Comparison of ENCODE assay signal across 28 cellular contexts in the genomic region with DNA sequence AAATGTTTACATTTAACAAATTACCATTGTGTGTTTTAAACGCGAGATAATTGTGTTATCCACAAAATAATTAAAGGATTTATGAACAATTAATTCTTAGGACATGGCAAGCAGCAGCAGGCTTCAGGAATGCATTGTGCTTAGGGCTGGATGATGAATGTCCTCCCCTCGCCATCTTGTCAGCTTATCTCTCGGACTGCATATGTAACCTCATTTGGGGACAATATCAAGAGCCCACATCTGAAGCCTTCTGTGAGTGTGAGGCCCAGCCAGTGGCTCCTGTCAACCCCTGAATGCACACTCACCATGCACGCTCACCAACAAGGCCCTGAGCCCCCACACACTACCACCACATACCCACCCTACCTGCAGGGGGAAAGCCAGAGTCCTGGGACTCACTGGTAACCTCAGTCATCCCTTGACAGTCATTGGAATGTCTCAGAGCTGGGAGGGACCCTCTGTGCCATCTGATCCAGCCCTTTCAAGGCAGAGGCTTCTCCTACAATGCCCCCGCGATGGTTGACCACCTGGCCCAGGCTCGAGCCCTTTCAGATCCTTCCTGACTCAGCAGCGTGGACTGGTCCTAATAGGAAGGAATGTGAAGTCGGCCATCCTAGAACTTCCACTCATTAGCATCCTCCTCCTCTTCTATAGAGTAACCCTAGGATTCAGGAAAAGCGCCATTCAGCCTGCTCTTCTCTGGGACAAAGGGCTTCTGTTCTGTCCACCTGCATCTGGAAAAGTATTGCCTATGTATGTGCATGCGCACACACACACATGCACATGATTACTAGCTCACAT.
"Had no signal": no experiment of that assay in that cellular context is flagged by ENCODE, and none has a peak within 500 bp of the region (broad histone marks: within the 10 kb centered on the region; RNA-seq: fewer than 3 reads in every experiment).

No MANE protein-coding gene starts in this region.

- H3K4me3 ChIP-seq: Peyer's patch, SJSA1 had no signal

- H3K9me3 Mint-ChIP-seq: activated CD4-positive, alpha-beta memory T cell treated with anti-CD3 and anti-CD28 coated beads, Interleukin-2, amount 10 ng/mL, durations not matched to agents 7 days and 5 days; activated naive CD4-positive, alpha-beta T cell treated with anti-CD3 and anti-CD28 coated beads for 36 hours; activated T-helper 17 cell treated with anti-CD3 and anti-CD28 coated beads, Interleukin-2, amount 50 U/mL, for 72 hours; IgD-negative memory B cell; T-cell had no signal

- H3K36me3 ChIP-seq: brain microvascular endothelial cell, Peyer's patch, SJSA1 had no signal

- H3K27me3 ChIP-seq: brain microvascular endothelial cell, Peyer's patch had no signal

- H3K36me3 Mint-ChIP-seq: activated naive CD8-positive, alpha-beta T cell; IgD-negative memory B cell; T-cell had no signal

- ATAC-seq: activated CD4-positive, alpha-beta T cell treated with anti-CD3 and anti-CD28 coated beads for 36 hours; activated T-helper 17 cell treated with anti-CD3 and anti-CD28 coated beads, Interleukin-2, amount 50 U/mL, for 72 hours; T-cell had no signal

- H3K4me3 Mint-ChIP-seq: activated CD4-positive, alpha-beta memory T cell treated with anti-CD3 and anti-CD28 coated beads, Interleukin-2, amount 10 ng/mL, durations not matched to agents 7 days and 5 days; activated CD4-positive, alpha-beta T cell treated with anti-CD3 and anti-CD28 coated beads for 36 hours; activated naive CD4-positive, alpha-beta T cell treated with anti-CD3 and anti-CD28 coated beads for 36 hours; activated naive CD8-positive, alpha-beta T cell; activated T-helper 17 cell treated with anti-CD3 and anti-CD28 coated beads, Interleukin-2, amount 50 U/mL, for 72 hours; IgD-negative memory B cell; T-cell had no signal

- H3K4me1 ChIP-seq: Peyer's patch, SJSA1 had no signal

- H3K27ac Mint-ChIP-seq: activated CD4-positive, alpha-beta memory T cell treated with anti-CD3 and anti-CD28 coated beads, Interleukin-2, amount 10 ng/mL, durations not matched to agents 7 days and 5 days; activated CD4-positive, alpha-beta T cell treated with anti-CD3 and anti-CD28 coated beads for 36 hours; activated naive CD4-positive, alpha-beta T cell treated with anti-CD3 and anti-CD28 coated beads for 36 hours; activated naive CD8-positive, alpha-beta T cell; activated T-helper 17 cell treated with anti-CD3 and anti-CD28 coated beads, Interleukin-2, amount 50 U/mL, for 72 hours; T-cell had no signal

- H3K27ac ChIP-seq: brain microvascular endothelial cell, KMS-11, Peyer's patch, RWPE1, SJSA1, VCaP had no signal

- DNase-seq: activated CD4-positive, alpha-beta memory T cell treated with anti-CD3 and anti-CD28 coated beads, Interleukin-2, amount 10 ng/mL, durations not matched to agents 7 days and 5 days; activated CD4-positive, alpha-beta T cell treated with anti-CD3 and anti-CD28 coated beads for 36 hours; activated CD4-positive, alpha-beta T cell treated with anti-CD3 and anti-CD28 coated beads, Interleukin-2, amount 50 U/mL, for 1 hour; activated gamma-delta T cell; activated naive CD4-positive, alpha-beta T cell treated with anti-CD3 and anti-CD28 coated beads for 36 hours; activated T-cell treated with anti-CD3 and anti-CD28 coated beads for 4 hours; activated T-cell treated with anti-CD3 and anti-CD28 coated beads, Interleukin-2, amount 50 U/mL, for 48 hours; amygdala; brain microvascular endothelial cell; MV-4-11; NCI-H1105; NCI-H1436; NCI-H187; NCI-H2081; NCI-H510A treated with DMSO at 0.1 percent for 48 hours; NCI-H69; NK-92 treated with Interleukin-12 subunit alpha and Interleukin-12 subunit beta, amount 100 ng/mL, for 24 hours; Peyer's patch; Right ventricle myocardium superior; T-cell; T-helper 2 cell had no signal

- H3K4me1 Mint-ChIP-seq: activated CD4-positive, alpha-beta memory T cell treated with anti-CD3 and anti-CD28 coated beads, Interleukin-2, amount 10 ng/mL, durations not matched to agents 7 days and 5 days; activated CD4-positive, alpha-beta T cell treated with anti-CD3 and anti-CD28 coated beads for 36 hours; activated T-helper 17 cell treated with anti-CD3 and anti-CD28 coated beads, Interleukin-2, amount 50 U/mL, for 72 hours; IgD-negative memory B cell; T-cell had no signal

- H3K9me3 ChIP-seq: Peyer's patch, SJSA1 had no signal
